ENCODE assay signal across 9 cellular contexts in the genomic region with DNA sequence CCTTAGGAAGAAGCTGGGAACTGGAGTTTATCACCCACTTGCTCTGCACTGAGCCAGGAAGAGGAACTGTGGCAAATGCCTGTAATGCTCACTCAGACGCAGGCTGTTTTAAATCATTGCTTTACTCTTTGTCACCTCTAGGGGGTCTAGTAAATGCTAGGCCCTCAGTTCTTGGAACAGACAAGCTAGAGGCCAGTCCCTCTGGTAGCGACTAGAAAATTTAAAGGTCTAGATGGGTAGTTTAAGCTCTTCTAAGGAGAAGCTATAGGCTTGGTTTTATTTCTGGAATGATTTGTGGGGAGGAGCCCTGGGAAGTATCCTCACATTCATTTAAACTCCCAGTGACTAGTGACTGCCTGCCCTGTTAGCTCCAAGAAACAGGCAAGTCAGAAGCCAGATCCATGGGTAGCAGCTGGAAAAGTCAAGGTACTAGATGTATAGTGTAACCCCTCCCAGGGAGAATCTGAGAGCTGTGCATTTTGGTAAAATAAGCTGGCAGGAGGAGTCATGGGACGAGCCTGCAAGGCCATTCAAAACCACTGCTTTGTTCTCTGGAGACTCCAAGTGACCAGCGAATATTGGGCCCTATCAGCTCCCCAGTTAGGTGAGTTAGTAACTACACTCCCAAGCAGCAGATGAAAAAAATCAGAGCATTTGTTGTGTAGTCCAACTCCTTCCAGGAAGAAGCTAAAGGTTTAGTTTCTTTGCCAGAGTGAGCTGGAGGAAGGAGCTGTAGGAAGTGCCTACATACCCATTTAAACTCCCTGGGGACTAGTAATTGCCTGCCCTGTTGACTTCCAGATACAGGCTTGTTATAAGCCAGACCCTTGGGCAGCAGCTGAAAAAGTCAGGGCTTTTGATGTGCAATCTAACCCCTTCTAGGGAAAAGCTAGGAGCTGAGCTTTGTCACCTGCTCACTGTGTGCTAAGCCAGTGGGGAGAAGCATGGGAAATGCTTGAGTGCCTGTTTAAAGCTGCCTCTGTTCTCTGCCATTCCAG.
DNase-seq lines count a peak whose midpoint lies in the region; ATAC-seq, FAIRE-seq and TF ChIP-seq lines count a peak whose summit lies in the region.
"Had no signal": no experiment of that assay in that cellular context is flagged by ENCODE, and none has a peak within 500 bp of the region (broad histone marks: within the 10 kb centered on the region; RNA-seq: fewer than 3 reads in every experiment).

No MANE protein-coding gene starts in this region.

- ATAC-seq in HG03139 (IDR thresholded peaks at IDR 0.05; ENCODE audit: unreplicated experiment) (peak; percentile 92), SK-N-SH treated with all-trans-retinoic acid at 6 μM for 48 hours (peak; percentile 76), Right ventricle myocardium superior (ENCODE audit: poor library complexity) (no peak), pancreas (no peak)

- FAIRE-seq in GM19239 (lab: Jason Lieb, UNC) (no peak), urothelium cell line (lab: Jason Lieb, UNC) (no peak), pancreas (lab: Jason Lieb, UNC) (no peak)

- no peaks in the 10 kb centered on the region for H3K27me3 ChIP-seq in pancreas

- WGBS in pancreas, 2 donors = 72 to 75% methylated on average over 4 of the region's 4 CpGs

- TF ChIP-seq CTCF in C4-2B (conservative IDR thresholded peaks at IDR 0.05) = peak; percentile 80
- no peak for TF ChIP-seq CTCF in pancreas (IDR thresholded peaks at IDR 0.05)

- H3K27ac ChIP-seq in C4-2B (no peak overlapping the region), pancreas (no peak overlapping the region)
- H3K27ac ChIP-seq: epithelial cell of prostate had no signal

- no peaks in the 10 kb centered on the region for H3K4me1 ChIP-seq in pancreas

- H3K9me3 ChIP-seq in pancreas = no peaks in the 10 kb centered on the region

- H3K36me3 ChIP-seq in pancreas = no peaks in the 10 kb centered on the region

- DNase-seq in GM19239 (ENCODE audit: insufficient read length, low spot score) = peak; percentile 32
- DNase-seq in urothelium cell line (ENCODE audit: low spot score) = peak; percentile 30
- DNase-seq in Right ventricle myocardium superior = no peak
- no peak for DNase-seq in SHP77 (lab: John Stamatoyannopoulos, UW)
- DNase-seq in pancreas = no peak

- no peak overlapping the region for H3K4me3 ChIP-seq in pancreas

- intact Hi-C loops in Right ventricle myocardium superior (cut with DNase I) = no loop called here
- intact Hi-C loops in pancreas (cut with DNase I) = no loop called here

TF ChIP-seq in SK-N-SH treated with all-trans-retinoic acid at 6 μM for 48 hours, 23 proteins besides CTCF, POLR2A, EP300 and RAD21:
- TF ChIP-seq GLIS3 (CRISPR knock-in tag; IDR thresholded peaks at IDR 0.05) (no peak), PPARA (CRISPR knock-in tag; IDR thresholded peaks at IDR 0.05; ENCODE audit: borderline replicate concordance) (no peak), RARB (CRISPR knock-in tag; IDR thresholded peaks at IDR 0.05) (no peak), CSDC2 (CRISPR knock-in tag; IDR thresholded peaks at IDR 0.05) (no peak), ZFP3 (CRISPR knock-in tag; IDR thresholded peaks at IDR 0.05) (no peak), ESRRG (CRISPR knock-in tag; IDR thresholded peaks at IDR 0.05) (no peak), ISL1 (CRISPR knock-in tag; IDR thresholded peaks at IDR 0.05) (peak; percentile 65; the same call in 1 of the 2 replicates)
- TF ChIP-seq, protein P1, sequence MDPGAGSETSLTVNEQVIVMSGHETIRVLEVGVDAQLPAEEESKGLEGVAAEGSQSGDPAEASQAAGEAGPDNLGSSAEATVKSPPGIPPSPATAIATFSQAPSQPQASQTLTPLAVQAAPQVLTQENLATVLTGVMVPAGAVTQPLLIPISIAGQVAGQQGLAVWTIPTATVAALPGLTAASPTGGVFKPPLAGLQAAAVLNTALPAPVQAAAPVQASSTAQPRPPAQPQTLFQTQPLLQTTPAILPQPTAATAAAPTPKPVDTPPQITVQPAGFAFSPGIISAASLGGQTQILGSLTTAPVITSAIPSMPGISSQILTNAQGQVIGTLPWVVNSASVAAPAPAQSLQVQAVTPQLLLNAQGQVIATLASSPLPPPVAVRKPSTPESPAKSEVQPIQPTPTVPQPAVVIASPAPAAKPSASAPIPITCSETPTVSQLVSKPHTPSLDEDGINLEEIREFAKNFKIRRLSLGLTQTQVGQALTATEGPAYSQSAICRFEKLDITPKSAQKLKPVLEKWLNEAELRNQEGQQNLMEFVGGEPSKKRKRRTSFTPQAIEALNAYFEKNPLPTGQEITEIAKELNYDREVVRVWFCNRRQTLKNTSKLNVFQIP (CRISPR knock-in tag; IDR thresholded peaks at IDR 0.05; ENCODE audit: borderline replicate concordance, low read depth) = no peak

Comparison
In these comparisons a context has a peak if more than half of its experiments do, and no peak if none do; other contexts are left out.
1. DNase-seq: peak in GM19239 (single experiment) and urothelium cell line (single experiment); none in Right ventricle myocardium superior (single experiment), SHP77 (0 of 2) and pancreas (0 of 6).
2. ATAC-seq: peak in HG03139 (single experiment) and SK-N-SH treated with all-trans-retinoic acid at 6 μM for 48 hours (single experiment); none in Right ventricle myocardium superior (single experiment) and pancreas (0 of 4).